Comparison of ENCODE assay signal across 24 cellular contexts in the genomic region with DNA sequence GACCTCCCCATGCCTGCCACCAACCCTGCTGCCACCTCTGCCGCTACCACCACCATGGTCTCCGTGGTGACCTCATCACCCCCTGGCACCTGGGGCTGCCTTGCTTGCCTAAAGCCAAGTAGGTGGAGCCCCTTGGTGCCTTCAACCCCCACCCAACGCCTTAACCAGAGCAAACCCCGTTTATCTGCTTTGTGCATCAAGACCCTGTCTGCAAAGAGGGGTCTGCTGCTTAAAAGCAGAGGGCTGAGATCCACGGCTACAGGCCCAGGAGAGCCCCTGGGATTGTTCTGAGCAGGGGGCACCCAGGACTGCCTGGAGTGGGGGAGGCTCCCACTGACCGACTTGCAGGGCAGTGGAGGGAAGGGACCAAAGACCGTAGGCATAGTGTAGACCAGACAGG. TPM values are rescaled to one million over a fixed set of nuclear protein-coding genes. Genes with fewer than 3 reads are reported as not detected.
DNase-seq lines count a peak whose midpoint lies in the region; ATAC-seq, FAIRE-seq and TF ChIP-seq lines count a peak whose summit lies in the region.
"Had no signal": no experiment of that assay in that cellular context is flagged by ENCODE, and none has a peak within 500 bp of the region (broad histone marks: within the 10 kb centered on the region; RNA-seq: fewer than 3 reads in every experiment).

No MANE protein-coding gene starts in this region.

- SMC1A ChIA-PET in GM12878 (lab: Charles Lee; ENCODE audit: uncharacterized antibody, unreplicated experiment), result no interaction called here

- H4K20me1 ChIP-seq in BLaER1 treated with 17β-estradiol and CSF1 and Interleukin-3, amounts not matched to agents 10 nM and 100 nM, result no peaks in the 10 kb centered on the region; a peak in 1 of 22 replicates
- H4K20me1 ChIP-seq in GM12878 (ENCODE audit: control insufficient read depth, insufficient read depth), result no peaks in the 10 kb centered on the region
- no peaks in the 10 kb centered on the region for H4K20me1 ChIP-seq in osteoblast (ENCODE audit: insufficient read depth, low read length)

- TF ChIP-seq RAD21 in GM12878 (IDR thresholded peaks at IDR 0.05; ENCODE audit: insufficient read depth, low read depth, low read length), result no peak

- no peaks in the 10 kb centered on the region for H3K27me3 ChIP-seq in BLaER1 treated with 17β-estradiol and CSF1 and Interleukin-3, amounts not matched to agents 10 nM and 100 nM
- H3K27me3 ChIP-seq in GM12878 (replicated peaks in 1 of 2; ENCODE audit: control insufficient read depth in 2 of 2, insufficient read depth in 2 of 2, low read length in 1 of 2) (no peaks in the 10 kb centered on the region), osteoblast (ENCODE audit: insufficient read depth, low read length) (peaks cover 8% of the 10 kb centered on the region)

- peaks cover 29% of the 10 kb centered on the region for H3K27me3 Mint-ChIP-seq in neural crest cell (ENCODE audit: low read depth)
- H3K27me3 Mint-ChIP-seq: B cell; CD4-positive, CD25-positive, alpha-beta regulatory T cell had no signal

- peaks cover 6% of the 10 kb centered on the region for H3K9me3 Mint-ChIP-seq in neural crest cell
- H3K9me3 Mint-ChIP-seq: CD4-positive, CD25-positive, alpha-beta regulatory T cell; CD8-positive, alpha-beta T cell had no signal

- no peak for FAIRE-seq in GM12878 (lab: Jason Lieb, UNC)
- FAIRE-seq: A549, D721Med, G401.6, GM12892, GM18507 had no signal

- H3K9ac ChIP-seq in BLaER1 treated with 17β-estradiol and CSF1 and Interleukin-3, amounts not matched to agents 10 nM and 100 nM, result no peak overlapping the region
- no peak overlapping the region for H3K9ac ChIP-seq in GM12878 (ENCODE audit: control insufficient read depth, insufficient read depth, low read length)

- no peak overlapping the region for H3K27ac Mint-ChIP-seq in neural crest cell (ENCODE audit: unreplicated experiment)
- H3K27ac Mint-ChIP-seq: CD14-positive monocyte; CD8-positive, alpha-beta T cell had no signal

- peak overlapping the region in 8 of 11 experiments; percentile 28 to 94 (median 48); a peak in 9 of 22 replicates for H3K4me2 ChIP-seq in BLaER1 treated with 17β-estradiol and CSF1 and Interleukin-3, amounts not matched to agents 10 nM and 100 nM
- H3K4me2 ChIP-seq in GM12878 (ENCODE audit: control insufficient read depth, insufficient read depth), result no peak overlapping the region
- no peak overlapping the region for H3K4me2 ChIP-seq in osteoblast (ENCODE audit: insufficient read depth, low read length)
- H3K4me2 ChIP-seq: A549 had no signal

- in situ Hi-C loops in GM12878 (cut with MboI), result no loop called here

- POLR2A ChIA-PET in GM12878 (lab: Charles Lee), result no interaction called here

- no peak for ATAC-seq in GM12878
- ATAC-seq in HG03159 (IDR thresholded peaks at IDR 0.05; ENCODE audit: unreplicated experiment), result no peak
- ATAC-seq in HG03457 (IDR thresholded peaks at IDR 0.05; ENCODE audit: unreplicated experiment), result no peak
- ATAC-seq: A549; CD8-positive, alpha-beta T cell had no signal

- peak overlapping the region; percentile 91 for H3K4me3 Mint-ChIP-seq in neural crest cell
- H3K4me3 Mint-ChIP-seq: CD14-positive monocyte; CD8-positive, alpha-beta T cell had no signal

- peaks cover 4% of the 10 kb centered on the region for H3K36me3 Mint-ChIP-seq in neural crest cell (ENCODE audit: low read depth)
- H3K36me3 Mint-ChIP-seq: CD14-positive monocyte; CD4-positive, CD25-positive, alpha-beta regulatory T cell had no signal

- H3K9me3 ChIP-seq in BLaER1 treated with 17β-estradiol and CSF1 and Interleukin-3, amounts not matched to agents 10 nM and 100 nM (replicated peaks in 1 of 11), result no peaks in the 10 kb centered on the region
- no peaks in the 10 kb centered on the region for H3K9me3 ChIP-seq in GM12878 (replicated peaks; ENCODE audit: control insufficient read depth, insufficient read depth, low read length)
- no peaks in the 10 kb centered on the region for H3K9me3 ChIP-seq in osteoblast (ENCODE audit: low read depth, low read length)
- H3K9me3 ChIP-seq: A549, Caco-2 had no signal

- TF ChIP-seq POLR2A in GM12878 (IDR thresholded peaks at IDR 0.05; ENCODE audit: low read depth, low read length), result 0 out of 2 replicates have a peak, but pooled peaks have one; percentile 8

- TF ChIP-seq CTCF in GM12878 (IDR thresholded peaks at IDR 0.05 in 2 of 3, conservative IDR thresholded peaks at IDR 0.05 in 1 of 3; ENCODE audit: control insufficient read depth in 2 of 3, extremely low read depth in 1 of 3, insufficient read depth in 1 of 3, low read depth in 3 of 3, low read length in 3 of 3), result no peak
- no peak for TF ChIP-seq CTCF in neural crest cell (conservative IDR thresholded peaks at IDR 0.05)
- TF ChIP-seq CTCF in osteoblast (IDR thresholded peaks at IDR 0.05; ENCODE audit: extremely low read depth, low read depth, low read length), result no peak

- H3K79me2 ChIP-seq in GM12878 (ENCODE audit: control insufficient read depth, insufficient read depth, low read length) (peaks cover under 1% of the 10 kb centered on the region; the same call in 1 of the 2 replicates), osteoblast (ENCODE audit: insufficient read depth, low read length) (no peaks in the 10 kb centered on the region)

- no TSS peak for BruUV-seq in GM12878 (replicated peaks; lab: Mats Ljungman, UMichigan)

- peaks cover 23% of the 10 kb centered on the region for H3K4me1 Mint-ChIP-seq in neural crest cell

- TF ChIP-seq EP300 in GM12878 (IDR thresholded peaks at IDR 0.05; ENCODE audit: borderline replicate concordance in 1 of 2, control insufficient read depth in 1 of 2, low read depth in 2 of 2, low read length in 2 of 2), result no peak

- no peak overlapping the region for H2AFZ ChIP-seq in GM12878 (ENCODE audit: control insufficient read depth, low read depth, low read length)
- no peak overlapping the region for H2AFZ ChIP-seq in osteoblast (ENCODE audit: low read length)

- H3K4me1 ChIP-seq in BLaER1 treated with 17β-estradiol and CSF1 and Interleukin-3, amounts not matched to agents 10 nM and 100 nM, result peaks cover 25 to 56% (median 49%) of the 10 kb centered on the region in 10 experiments
- no peaks in the 10 kb centered on the region for H3K4me1 ChIP-seq in GM12878 (ENCODE audit: control insufficient read depth, insufficient read depth, low read length)
- H3K4me1 ChIP-seq in osteoblast (ENCODE audit: insufficient read depth, low read length), result no peaks in the 10 kb centered on the region

- intact Hi-C loops in GM12878 (cut with micrococcal nuclease; ENCODE audit: unreplicated experiment), result no loop called here

- no peak overlapping the region for H3K27ac ChIP-seq in BLaER1 treated with 17β-estradiol and CSF1 and Interleukin-3, amounts not matched to agents 10 nM and 100 nM
- H3K27ac ChIP-seq in GM12878 (ENCODE audit: control insufficient read depth, insufficient read depth) (no peak overlapping the region), osteoblast (ENCODE audit: low read depth, low read length) (no peak overlapping the region)
- H3K27ac ChIP-seq: 22Rv1, A549 had no signal

- 36% methylated on average over 7 of the region's 7 CpGs for WGBS in GM12878 (ENCODE audit: insufficient coverage, insufficient replicate concordance, low lambda C conversion rate, missing lambda C conversion rate)

- H3K36me3 ChIP-seq in BLaER1 treated with 17β-estradiol and CSF1 and Interleukin-3, amounts not matched to agents 10 nM and 100 nM, result no peaks in the 10 kb centered on the region
- no peaks in the 10 kb centered on the region for H3K36me3 ChIP-seq in GM12878 (ENCODE audit: control insufficient read depth in 2 of 2, insufficient read depth in 2 of 2, low read length in 1 of 2)
- no peaks in the 10 kb centered on the region for H3K36me3 ChIP-seq in osteoblast (ENCODE audit: insufficient read depth, low read length)

- CTCF ChIA-PET in GM12878 (lab: Yijun Ruan, JAX), result no interaction called here

- no peak overlapping the region for H3K4me3 ChIP-seq in BLaER1 treated with 17β-estradiol and CSF1 and Interleukin-3, amounts not matched to agents 10 nM and 100 nM
- H3K4me3 ChIP-seq in GM12878, result no peak overlapping the region
- no peak overlapping the region for H3K4me3 ChIP-seq in osteoblast (ENCODE audit: insufficient read depth, low read length)
- H3K4me3 ChIP-seq: A549 had no signal

- DNase-seq in GM12878 (ENCODE audit: low read depth, low spot score) (no peak), neural crest cell (ENCODE audit: low read depth, low spot score) (no peak), osteoblast (ENCODE audit: insufficient read length, low spot score, missing footprints) (peak; percentile 38), dermis blood vessel endothelial cell (no peak)
- DNase-seq: AML-193; C1 segment of cervical spinal cord; Caco-2; Calu3; CD4-positive, CD25-positive, alpha-beta regulatory T cell; CD8-positive, alpha-beta T cell; DMS79 treated with DMSO at 0.1 percent for 48 hours; GF-D8 had no signal

- RAD21 ChIA-PET in GM12878 (lab: Charles Lee; ENCODE audit: unreplicated experiment), result no interaction called here

RNA-seq across cellular contexts. Expression of a gene that starts 4.9 kb away (rescaled TPM):
- 209 and 222 TPM in 2 replicates for total RNA-seq in GM12878 (2013; cell fraction: nucleolus; rRNA removed)
- 27.5 and 32.3 TPM in 2 replicates for total RNA-seq in GM12878 (2014; rRNA removed)
- total RNA-seq in GM12878 (2014; rRNA removed; fragmentation: Illumina TruSeq; extraction: Trizol), result 27.1 and 29.0 TPM in 2 replicates
- 45.1 and 47.3 TPM in 2 replicates for total RNA-seq in GM12878 (2021)
- polyA plus RNA-seq in GM12878 (2011; ENCODE audit: low read depth), result 15.9 TPM
- polyA plus RNA-seq in GM12878 (2011; rRNA removed), result 32.4 and 57.0 TPM in 2 replicates
- 52.5 and 59.8 TPM in 2 replicates for polyA plus RNA-seq in GM12878 (2011; cell fraction: cytosol; rRNA removed)
- 243 and 264 TPM in 2 replicates for polyA plus RNA-seq in GM12878 (2011; cell fraction: nucleus; rRNA removed)
- 30.2 and 32.0 TPM in 2 replicates for polyA plus RNA-seq in GM12878 (2012)
- polyA plus RNA-seq in GM12878 (2014; fragmentation: Illumina TruSeq; extraction: Trizol), result 32.9 and 40.6 TPM in 2 replicates
- 1 to 10 TPM; 3.5 to 5.7 TPM for polyA plus RNA-seq in GM12878 (2014; fragmentation: Nextera tagmentation; extraction: Ambion mirVana)
- polyA plus RNA-seq in GM12878 (2014; rRNA removed), result 56.8 and 63.5 TPM in 2 replicates
- polyA plus RNA-seq in GM12878 (2016; fragmentation: Nextera tagmentation; extraction: Ambion mirVana), result 10 to 100 TPM; 39.4 to 46.7 TPM
- polyA minus RNA-seq in GM12878 (2011; rRNA and poly(A)+ RNA removed), result 58.5 and 59.1 TPM in 2 replicates
- polyA minus RNA-seq in GM12878 (2011; cell fraction: cytosol; rRNA and poly(A)+ RNA removed), result 11.9 and 12.9 TPM in 2 replicates
- 64.8 and 107 TPM in 2 replicates for polyA minus RNA-seq in GM12878 (2011; cell fraction: nucleus; rRNA and poly(A)+ RNA removed)
- total RNA-seq in neural crest cell, result 39.7 and 41.9 TPM in 2 replicates
- 25.3 and 29.2 TPM in 2 replicates for total RNA-seq in osteoblast
- 16.7 and 28.9 TPM in 2 replicates for total RNA-seq in dermis blood vessel endothelial cell

RNA-seq across cellular contexts. Expression of a gene that starts 18.8 kb away (rescaled TPM):
- 3.6 and 5.4 TPM in 2 replicates for total RNA-seq in GM12878 (2013; cell fraction: nucleolus; rRNA removed)
- 70.2 and 109 TPM in 2 replicates for total RNA-seq in GM12878 (2014; rRNA removed)
- total RNA-seq in GM12878 (2014; rRNA removed; fragmentation: Illumina TruSeq; extraction: Trizol), result 12.9 and 17.1 TPM in 2 replicates
- 81.4 and 90.1 TPM in 2 replicates for total RNA-seq in GM12878 (2021)
- 15.5 TPM for polyA plus RNA-seq in GM12878 (2011; ENCODE audit: low read depth)
- polyA plus RNA-seq in GM12878 (2011; rRNA removed), result 8.8 and 20.8 TPM in 2 replicates
- polyA plus RNA-seq in GM12878 (2011; cell fraction: cytosol; rRNA removed), result 29.8 and 63.0 TPM in 2 replicates
- polyA plus RNA-seq in GM12878 (2011; cell fraction: nucleus; rRNA removed), result 16.4 and 22.6 TPM in 2 replicates
- 49.9 and 87.0 TPM in 2 replicates for polyA plus RNA-seq in GM12878 (2012)
- 0.33 and 3.9 TPM in 2 replicates for polyA plus RNA-seq in GM12878 (2014; fragmentation: Illumina TruSeq; extraction: Trizol)
- 10 to 100 TPM in 1 of 2 experiments, 1 to 10 TPM in 1; 3.0 to 17.8 TPM for polyA plus RNA-seq in GM12878 (2014; fragmentation: Nextera tagmentation; extraction: Ambion mirVana)
- polyA plus RNA-seq in GM12878 (2014; rRNA removed), result 97.9 and 134 TPM in 2 replicates
- 100 to 1,000 TPM; 191 to 214 TPM for polyA plus RNA-seq in GM12878 (2016; fragmentation: Nextera tagmentation; extraction: Ambion mirVana)
- polyA minus RNA-seq in GM12878 (2011; rRNA and poly(A)+ RNA removed), result 14.3 and 25.4 TPM in 2 replicates
- 12.2 and 12.8 TPM in 2 replicates for polyA minus RNA-seq in GM12878 (2011; cell fraction: cytosol; rRNA and poly(A)+ RNA removed)
- polyA minus RNA-seq in GM12878 (2011; cell fraction: nucleus; rRNA and poly(A)+ RNA removed), result 4.4 and 8.3 TPM in 2 replicates
- total RNA-seq in neural crest cell, result 29.4 and 33.8 TPM in 2 replicates
- total RNA-seq in osteoblast, result 10.5 and 13.3 TPM in 2 replicates
- total RNA-seq in dermis blood vessel endothelial cell, result 31.1 and 35.3 TPM in 2 replicates

RNA-seq across cellular contexts. Expression of a gene that starts 28.3 kb away (rescaled TPM):
- 0.32 and 0.69 TPM in 2 replicates for total RNA-seq in GM12878 (2013; cell fraction: nucleolus; rRNA removed)
- total RNA-seq in GM12878 (2014; rRNA removed) (0.05 TPM in 1 of 2 replicates, not detected in the other), GM12878 (2014; rRNA removed; fragmentation: Illumina TruSeq; extraction: Trizol) (not detected in 2 replicates), GM12878 (2021) (0.18 and 0.29 TPM in 2 replicates), neural crest cell (1.2 and 1.3 TPM in 2 replicates), osteoblast (0.29 and 0.36 TPM in 2 replicates), dermis blood vessel endothelial cell (0.17 and 0.28 TPM in 2 replicates)
- not detected for polyA plus RNA-seq in GM12878 (2011; ENCODE audit: low read depth)
- polyA plus RNA-seq in GM12878 (2011; rRNA removed) (0.04 TPM in 1 of 2 replicates, not detected in the other), GM12878 (2014; fragmentation: Illumina TruSeq; extraction: Trizol) (0.04 TPM in 1 of 2 replicates, not detected in the other), GM12878 (2014; fragmentation: Nextera tagmentation; extraction: Ambion mirVana) (not detected), GM12878 (2014; rRNA removed) (0.04 and 0.32 TPM in 2 replicates), GM12878 (2016; fragmentation: Nextera tagmentation; extraction: Ambion mirVana) (not detected)
- polyA plus RNA-seq in GM12878 (2011; cell fraction: cytosol; rRNA removed), result 0.09 and 0.13 TPM in 2 replicates
- polyA plus RNA-seq in GM12878 (2011; cell fraction: nucleus; rRNA removed), result 0.39 and 0.50 TPM in 2 replicates
- 0.06 TPM in 1 of 2 replicates, not detected in the other for polyA plus RNA-seq in GM12878 (2012)
- polyA minus RNA-seq in GM12878 (2011; rRNA and poly(A)+ RNA removed), result 0.10 TPM in 1 of 2 replicates, not detected in the other
- polyA minus RNA-seq in GM12878 (2011; cell fraction: cytosol; rRNA and poly(A)+ RNA removed), result not detected in 2 replicates
- polyA minus RNA-seq in GM12878 (2011; cell fraction: nucleus; rRNA and poly(A)+ RNA removed), result 0.19 and 0.24 TPM in 2 replicates
- total RNA-seq: A172; Caco-2; Calu3; CD4-positive, CD25-positive, alpha-beta regulatory T cell had no signal
- polyA plus RNA-seq: CD14-positive monocyte; CD4-positive, CD25-positive, alpha-beta regulatory T cell had no signal

RNA-seq across cellular contexts. Expression of a gene that starts 31.1 kb away (rescaled TPM):
- 37.4 and 44.8 TPM in 2 replicates for total RNA-seq in GM12878 (2013; cell fraction: nucleolus; rRNA removed)
- 64.1 and 75.4 TPM in 2 replicates for total RNA-seq in GM12878 (2014; rRNA removed)
- total RNA-seq in GM12878 (2014; rRNA removed; fragmentation: Illumina TruSeq; extraction: Trizol), result 10.1 and 12.0 TPM in 2 replicates
- total RNA-seq in GM12878 (2021), result 55.7 and 58.4 TPM in 2 replicates
- 4.8 TPM for polyA plus RNA-seq in GM12878 (2011; ENCODE audit: low read depth)
- 6.3 and 18.3 TPM in 2 replicates for polyA plus RNA-seq in GM12878 (2011; rRNA removed)
- 31.1 and 59.0 TPM in 2 replicates for polyA plus RNA-seq in GM12878 (2011; cell fraction: cytosol; rRNA removed)
- polyA plus RNA-seq in GM12878 (2011; cell fraction: nucleus; rRNA removed), result 60.2 and 70.8 TPM in 2 replicates
- 27.7 and 31.7 TPM in 2 replicates for polyA plus RNA-seq in GM12878 (2012)
- 2.1 and 8.4 TPM in 2 replicates for polyA plus RNA-seq in GM12878 (2014; fragmentation: Illumina TruSeq; extraction: Trizol)
- polyA plus RNA-seq in GM12878 (2014; fragmentation: Nextera tagmentation; extraction: Ambion mirVana), result 1 to 10 TPM in 1 of 2 experiments, under 1 TPM in 1; 1.00 to 4.4 TPM
- polyA plus RNA-seq in GM12878 (2014; rRNA removed), result 72.1 and 83.6 TPM in 2 replicates
- polyA plus RNA-seq in GM12878 (2016; fragmentation: Nextera tagmentation; extraction: Ambion mirVana), result 10 to 100 TPM; 68.5 to 77.6 TPM
- 5.0 and 15.1 TPM in 2 replicates for polyA minus RNA-seq in GM12878 (2011; rRNA and poly(A)+ RNA removed)
- 8.5 and 15.4 TPM in 2 replicates for polyA minus RNA-seq in GM12878 (2011; cell fraction: cytosol; rRNA and poly(A)+ RNA removed)
- polyA minus RNA-seq in GM12878 (2011; cell fraction: nucleus; rRNA and poly(A)+ RNA removed), result 22.6 and 40.6 TPM in 2 replicates
- total RNA-seq in neural crest cell, result 17.0 and 18.4 TPM in 2 replicates
- 15.6 and 25.0 TPM in 2 replicates for total RNA-seq in osteoblast
- total RNA-seq in dermis blood vessel endothelial cell, result 21.3 and 25.0 TPM in 2 replicates

Comparison
In these comparisons a context has a peak if more than half of its experiments do, and no peak if none do; other contexts are left out.
1. H3K4me2 ChIP-seq: peak in BLaER1 treated with 17β-estradiol and CSF1 and Interleukin-3, amounts not matched to agents 10 nM and 100 nM (8 of 11); none in GM12878 (single experiment) and osteoblast (single experiment).